ENCODE assay signal across 13 cellular contexts in the genomic region with DNA sequence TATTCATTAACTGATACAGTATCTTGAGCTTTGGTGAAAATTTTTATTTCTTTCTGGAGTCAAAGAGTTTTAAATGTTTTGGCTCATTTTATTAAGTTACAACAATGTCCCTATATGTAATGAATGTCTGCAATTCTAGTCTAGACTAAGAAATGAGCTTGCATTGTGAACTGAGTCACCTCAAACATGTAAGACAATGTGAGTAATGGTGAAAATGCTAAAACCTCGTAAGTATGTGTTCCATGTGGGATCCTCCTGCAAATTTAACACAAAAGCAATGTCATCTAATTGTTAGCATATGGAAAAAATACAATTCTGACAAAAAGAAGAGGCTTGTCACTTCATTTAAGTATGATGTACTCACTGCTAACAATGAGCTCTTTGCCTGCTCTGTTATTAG.
"Had no signal": no experiment of that assay in that cellular context is flagged by ENCODE, and none has a peak within 500 bp of the region (broad histone marks: within the 10 kb centered on the region; RNA-seq: fewer than 3 reads in every experiment).

No MANE protein-coding gene starts in this region.

- H3K36me3 ChIP-seq: esophagus squamous epithelium, gastroesophageal sphincter, lower lobe of right lung, spleen had no signal

- H3K27me3 ChIP-seq: esophagus squamous epithelium, gastroesophageal sphincter, spleen had no signal

- H3K4me3 ChIP-seq: esophagus squamous epithelium, gastroesophageal sphincter, lower lobe of right lung, spleen had no signal

- DNase-seq: activated B cell treated with CpG ODN at 0.5 μM for 24 hours; activated CD4-positive, alpha-beta T cell treated with anti-CD3 and anti-CD28 coated beads, Interleukin-2, amount 10 ng/mL, durations not matched to agents 24 days and 14 days; activated naive CD4-positive, alpha-beta T cell treated with anti-CD3 and anti-CD28 coated beads for 36 hours; esophagus squamous epithelium; hippocampal formation; lower lobe of right lung; naive thymus-derived CD4-positive, alpha-beta T cell; posterior cingulate gyrus; right cardiac atrium; spleen; stimulated activated naive CD4-positive, alpha-beta T cell treated with Interleukin-2 at 50 U/mL for 16 hours; T-helper 17 cell had no signal

- H3K9me3 ChIP-seq: esophagus squamous epithelium, gastroesophageal sphincter, lower lobe of right lung had no signal

- H3K27ac ChIP-seq: esophagus squamous epithelium, gastroesophageal sphincter, lower lobe of right lung, spleen had no signal

- H3K4me1 ChIP-seq: esophagus squamous epithelium, gastroesophageal sphincter, lower lobe of right lung, spleen had no signal
